1 cellular context compared by ENCODE assay signal in the genomic region with DNA sequence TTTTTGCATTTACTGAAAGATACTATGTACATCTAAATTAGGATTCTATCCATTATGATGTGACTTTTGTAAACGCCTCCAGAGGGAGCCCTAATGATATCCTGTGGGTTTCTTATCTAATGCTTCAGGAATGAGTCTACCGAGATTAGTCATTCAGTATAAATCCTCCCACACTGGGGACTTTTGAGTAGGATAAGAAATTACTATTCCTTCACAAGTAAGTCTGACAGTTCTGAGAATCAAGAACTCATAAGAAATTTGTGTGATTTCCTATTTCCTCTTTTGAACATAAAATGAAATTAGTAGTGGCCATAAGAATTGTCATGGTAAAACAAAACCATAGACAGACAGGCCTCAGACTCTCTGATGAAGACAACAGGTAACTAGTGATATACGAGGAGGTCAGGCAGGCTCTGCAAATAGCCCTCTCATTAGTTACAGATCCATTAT.
TF ChIP-seq lines count a peak whose summit lies in the region.

No MANE protein-coding gene starts in this region.

TF ChIP-seq in endothelial cell of umbilical vein, 7 proteins besides CTCF, POLR2A, EP300 and RAD21 (continued from another document):
- no peak for TF ChIP-seq JUN (IDR thresholded peaks at IDR 0.05; ENCODE audit: borderline replicate concordance, insufficient read depth, insufficient read length, low read depth)
- no peak for TF ChIP-seq EZH2 (IDR thresholded peaks at IDR 0.05; ENCODE audit: borderline replicate concordance, low read depth, low read length, severe bottlenecking)
- no peak for TF ChIP-seq MYC (IDR thresholded peaks at IDR 0.05; ENCODE audit: low read depth, low read length)
- TF ChIP-seq FOS (IDR thresholded peaks at IDR 0.05; ENCODE audit: borderline replicate concordance, insufficient read depth, low read length) = no peak
- TF ChIP-seq, protein P1, sequence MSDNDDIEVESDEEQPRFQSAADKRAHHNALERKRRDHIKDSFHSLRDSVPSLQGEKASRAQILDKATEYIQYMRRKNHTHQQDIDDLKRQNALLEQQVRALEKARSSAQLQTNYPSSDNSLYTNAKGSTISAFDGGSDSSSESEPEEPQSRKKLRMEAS (IDR thresholded peaks at IDR 0.05; ENCODE audit: insufficient read depth, insufficient read length) = no peak
- TF ChIP-seq POLR2AphosphoS5 (IDR thresholded peaks at IDR 0.05; ENCODE audit: insufficient read depth, low read depth, low read length) = no peak
